ENCODE assay signal across 8 cellular contexts in the genomic region with DNA sequence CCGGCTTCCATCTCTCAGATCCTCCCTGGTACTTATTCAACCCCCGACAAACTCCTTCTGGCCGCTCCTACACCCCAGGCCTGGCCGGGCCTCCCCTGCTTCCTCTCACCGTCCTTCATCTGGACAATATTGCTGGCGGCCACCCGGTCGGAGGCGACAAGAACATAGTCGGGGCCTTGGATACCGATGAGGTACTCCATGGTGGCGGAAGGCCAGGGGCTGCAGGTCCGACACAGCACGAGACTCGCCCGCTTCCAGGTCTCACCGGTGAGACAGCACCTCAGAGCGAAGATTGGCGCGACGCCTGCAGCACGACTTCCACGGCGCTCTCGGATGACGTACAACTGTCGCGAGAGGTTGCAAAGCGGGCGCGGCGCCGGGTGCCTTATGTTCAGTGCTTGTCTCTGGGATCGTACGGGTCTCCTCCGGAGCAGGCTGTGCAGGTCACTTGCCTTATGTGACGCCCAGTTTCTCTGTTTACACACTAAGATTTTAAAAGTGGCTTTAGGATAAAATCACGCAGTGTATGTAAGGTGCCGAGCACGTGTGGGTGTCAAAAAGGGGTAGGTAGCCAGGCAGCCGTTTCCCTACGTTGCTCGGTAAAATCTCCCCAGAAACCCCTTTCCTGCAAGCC. TPM values are rescaled to one million over a fixed set of nuclear protein-coding genes. Genes with fewer than 3 reads are reported as not detected.
A peak's percentile ranks its signal among the peaks of the same experiment; 100 is the strongest.
DNase-seq lines count a peak whose midpoint lies in the region; ATAC-seq and TF ChIP-seq lines count a peak whose summit lies in the region.

TSS of gene PSMB2 (minus strand) at position 294 of the 634 bp plus-strand sequence. CDS start at position 200, 94 bp downstream.

- peaks cover 51% of the 10 kb centered on the region for H3F3A ChIP-seq in SK-N-SH (replicated peaks; ENCODE audit: insufficient read depth)

- ATAC-seq in gastroesophageal sphincter = peak; percentile 97

- TF ChIP-seq EP300 in SK-N-SH (IDR thresholded peaks at IDR 0.05; ENCODE audit: borderline replicate concordance in 1 of 2, low read depth in 1 of 2, low read length in 1 of 2) (no peak), gastroesophageal sphincter (IDR thresholded peaks at IDR 0.05) (no peak)

- H2BK5ac ChIP-seq in neuronal stem cell (ENCODE audit: low read length) = peak within 1 kb of the TSS; percentile 61

- H3K9ac ChIP-seq in SK-N-SH = peak within 1 kb of the TSS; percentile 85
- H3K9ac ChIP-seq in neuronal stem cell (ENCODE audit: low read depth, low read length, poor library complexity) = peak within 1 kb of the TSS; percentile 93
- H3K9ac ChIP-seq in subcutaneous abdominal adipose tissue (ENCODE audit: low read length in 5 of 5) = peak within 1 kb of the TSS; percentile 90 to 99 (median 99)

- peaks cover 41% of the 10 kb centered on the region for H3K4me1 Mint-ChIP-seq in HFFc6 (ENCODE audit: low read depth)

- no peak within 1 kb of the TSS for H2BK15ac ChIP-seq in neuronal stem cell (ENCODE audit: low read length)

- peaks cover 19% of the 10 kb centered on the region for H3K36me3 Mint-ChIP-seq in HFFc6 (ENCODE audit: low read depth)

- H2BK120ac ChIP-seq in neuronal stem cell (ENCODE audit: low read depth, low read length) = no peak within 1 kb of the TSS

- H3K9me3 Mint-ChIP-seq in HFFc6 = peaks cover 3% of the 10 kb centered on the region

- H3K36me3 ChIP-seq in SK-N-SH (replicated peaks in 1 of 2; ENCODE audit: control insufficient read depth in 1 of 2, insufficient read depth in 2 of 2, low read length in 1 of 2) (peaks cover under 1 to 12% of the 10 kb centered on the region in 2 experiments), gastroesophageal sphincter (no peaks in the 10 kb centered on the region), neuronal stem cell (replicated peaks in 1 of 2; ENCODE audit: control insufficient read depth in 2 of 2, insufficient read depth in 2 of 2, low read length in 2 of 2) (peaks cover 0 to 29% of the 10 kb centered on the region in 2 donors), subcutaneous abdominal adipose tissue (ENCODE audit: control insufficient read depth in 5 of 5, insufficient read depth in 5 of 5, low read length in 5 of 5) (no peaks in the 10 kb centered on the region)

- no peak within 1 kb of the TSS for H3K14ac ChIP-seq in neuronal stem cell (ENCODE audit: low read length)

- H3K79me1 ChIP-seq in neuronal stem cell (ENCODE audit: low read depth, low read length) = no peaks in the 10 kb centered on the region

- peak within 1 kb of the TSS; percentile 91 for H3K18ac ChIP-seq in neuronal stem cell (ENCODE audit: low read length)

- H3K9me2 ChIP-seq in SK-N-SH = no peaks in the 10 kb centered on the region

- H3K4me2 ChIP-seq in SK-N-SH = peak within 1 kb of the TSS; percentile 86
- peak within 1 kb of the TSS; percentile 65 for H3K4me2 ChIP-seq in neuronal stem cell (ENCODE audit: insufficient read depth, low read length, poor library complexity, severe bottlenecking)

- H3K27me3 Mint-ChIP-seq in HFFc6 (ENCODE audit: insufficient read depth) = peaks cover 21% of the 10 kb centered on the region

- peak within 1 kb of the TSS; percentile 62 to 75 for H3K4me3 ChIP-seq in SK-N-SH (ENCODE audit: low read depth in 2 of 2, low read length in 1 of 2)
- peak within 1 kb of the TSS; percentile 76 to 78 for H3K4me3 ChIP-seq in gastroesophageal sphincter
- H3K4me3 ChIP-seq in neuronal stem cell (ENCODE audit: low read length in 2 of 2) = peak within 1 kb of the TSS; percentile 88 to 99
- peak within 1 kb of the TSS; percentile 90 to 99 (median 98) for H3K4me3 ChIP-seq in subcutaneous abdominal adipose tissue (ENCODE audit: low read depth in 1 of 5, low read length in 5 of 5)

- H3K23ac ChIP-seq in neuronal stem cell (ENCODE audit: low read depth, low read length, poor library complexity) = peak within 1 kb of the TSS; percentile 96

- H3K4ac ChIP-seq in neuronal stem cell (ENCODE audit: low read length) = no peak within 1 kb of the TSS

- TF ChIP-seq POLR2A in gastroesophageal sphincter (IDR thresholded peaks at IDR 0.05) = peak; percentile 59 to 64

- no peak within 1 kb of the TSS for H4K91ac ChIP-seq in neuronal stem cell (ENCODE audit: low read depth, low read length, poor library complexity)

- DNase-seq in GM04503 (ENCODE audit: low read depth) (peak; percentile 63), HFFc6 (peak; percentile 94), NCI-H1092 (lab: John Stamatoyannopoulos, UW) (peak; percentile 95), SK-N-SH (peak; percentile 85), neuronal stem cell (ENCODE audit: low spot score) (peak; percentile 94)
- peak; percentile 95 for DNase-seq in activated naive CD4-positive, alpha-beta T cell treated with anti-CD3 and anti-CD28 coated beads, Interleukin-2, amount 50 U/mL, for 16 hours

- WGBS in SK-N-SH (ENCODE audit: low lambda C conversion rate) = 0% methylated on average over 31 of the region's 43 CpGs
- 0% methylated on average over 10 to 29 of the region's 43 CpGs for WGBS in gastroesophageal sphincter (ENCODE audit: low coverage in 1 of 2), 2 donors
- WGBS in neuronal stem cell (ENCODE audit: extremely low coverage in 2 of 2, insufficient read length in 2 of 2, insufficient replicate concordance in 1 of 2), 2 donors = no CpG with 5 or more reads among the region's 43 CpGs

- peak within 1 kb of the TSS; percentile 50 for H4K8ac ChIP-seq in neuronal stem cell (ENCODE audit: low read depth, low read length)

- H2AK5ac ChIP-seq in neuronal stem cell (ENCODE audit: low read depth, low read length) = peak within 1 kb of the TSS; percentile 20

- no peak within 1 kb of the TSS for H2BK12ac ChIP-seq in neuronal stem cell (ENCODE audit: low read length)

- H3K27ac ChIP-seq in SK-N-SH (ENCODE audit: low read depth in 2 of 2, low read length in 1 of 2) (peak within 1 kb of the TSS; percentile 76 to 85), gastroesophageal sphincter (peak within 1 kb of the TSS; percentile 79 to 91 (median 88)), neuronal stem cell (replicated peaks; ENCODE audit: low read length) (peak within 1 kb of the TSS; percentile 70), subcutaneous abdominal adipose tissue (ENCODE audit: low read depth, low read length) (peak within 1 kb of the TSS; percentile 88)

- H2AFZ ChIP-seq in SK-N-SH (ENCODE audit: low read depth) (peak within 1 kb of the TSS; percentile 100), neuronal stem cell (ENCODE audit: low read length) (peak within 1 kb of the TSS; percentile 88)

- CTCF ChIA-PET in SK-N-SH (lab: Yijun Ruan, JAX) = interaction anchor here (1.1 to 2.5 kb wide), 2 partner anchors 16 to 74 kb away, joined by 3 to 7 read pairs; no protein-coding TSS in a partner anchor

- TF ChIP-seq RAD21 in SK-N-SH (IDR thresholded peaks at IDR 0.05; ENCODE audit: low read length) = no peak

- peaks cover 5% of the 10 kb centered on the region; the same call in 1 of the 2 replicates for H3K27me3 ChIP-seq in SK-N-SH (ENCODE audit: insufficient read depth)
- H3K27me3 ChIP-seq in gastroesophageal sphincter = peaks cover 17% of the 10 kb centered on the region
- peaks cover 0 to 17% (median 0%) of the 10 kb centered on the region in 3 experiments for H3K27me3 ChIP-seq in neuronal stem cell (ENCODE audit: control insufficient read depth in 3 of 3, insufficient read depth in 3 of 3, low read depth in 1 of 3, low read length in 3 of 3)
- H3K27me3 ChIP-seq in subcutaneous abdominal adipose tissue (ENCODE audit: control insufficient read depth in 5 of 5, insufficient read depth in 4 of 5, low read length in 5 of 5) = peaks cover 0 to 4% (median 0%) of the 10 kb centered on the region in 5 donors

- POLR2A ChIA-PET in SK-N-SH (lab: Yijun Ruan, JAX) = interaction anchor here (0.5 to 0.9 kb wide), 2 partner anchors 74 to 476 kb away, joined by 3 to 4 read pairs; no protein-coding TSS in a partner anchor

- peak within 1 kb of the TSS; percentile 100 for H3K4me3 Mint-ChIP-seq in HFFc6

- H3K4me1 ChIP-seq in SK-N-SH (ENCODE audit: control insufficient read depth in 1 of 2, insufficient read depth in 2 of 2, low read depth in 1 of 2, low read length in 1 of 2) (peaks cover 6 to 12% of the 10 kb centered on the region in 2 experiments; a peak in 3 of 4 replicates), gastroesophageal sphincter (peaks cover 0 to 52% (median 0%) of the 10 kb centered on the region in 3 donors), neuronal stem cell (ENCODE audit: control insufficient read depth in 2 of 2, insufficient read depth in 1 of 2, low read depth in 1 of 2, low read length in 2 of 2) (peaks cover 0 to 4% of the 10 kb centered on the region in 2 donors), subcutaneous abdominal adipose tissue (ENCODE audit: control insufficient read depth in 5 of 5, insufficient read depth in 5 of 5, low read length in 5 of 5) (peaks cover 5 to 46% (median 39%) of the 10 kb centered on the region in 5 donors)

- TF ChIP-seq CTCF in HFFc6 (IDR thresholded peaks at IDR 0.05) (no peak), SK-N-SH (IDR thresholded peaks at IDR 0.05) (no peak), gastroesophageal sphincter (IDR thresholded peaks at IDR 0.05) (no peak)

- H3K27ac Mint-ChIP-seq in HFFc6 = peak within 1 kb of the TSS; percentile 100

- peaks cover 50% of the 10 kb centered on the region for H3K79me2 ChIP-seq in SK-N-SH (ENCODE audit: insufficient read depth)

- H3K9me3 ChIP-seq in SK-N-SH = 0 out of 2 replicates have a peak, but pooled peaks cover 4% of the 10 kb centered on the region
- H3K9me3 ChIP-seq in gastroesophageal sphincter = no peaks in the 10 kb centered on the region
- peaks cover 0 to 8% of the 10 kb centered on the region in 2 donors for H3K9me3 ChIP-seq in neuronal stem cell (replicated peaks in 1 of 2; ENCODE audit: control insufficient read depth in 2 of 2, insufficient read depth in 1 of 2, low read depth in 1 of 2, low read length in 2 of 2)
- H3K9me3 ChIP-seq in subcutaneous abdominal adipose tissue (ENCODE audit: control insufficient read depth in 5 of 5, low read length in 5 of 5) = no peaks in the 10 kb centered on the region

- H4K20me1 ChIP-seq in SK-N-SH (ENCODE audit: insufficient read depth) = no peaks in the 10 kb centered on the region

TF ChIP-seq in SK-N-SH, 30 proteins besides CTCF, POLR2A, EP300 and RAD21 (continues in another document):
- TF ChIP-seq YY1 (IDR thresholded peaks at IDR 0.05; ENCODE audit: low read depth) (peak; percentile 25; the same call in 1 of the 2 replicates), MAX (IDR thresholded peaks at IDR 0.05; ENCODE audit: low read depth) (peak; percentile 87), SMC3 (IDR thresholded peaks at IDR 0.05; ENCODE audit: low read depth, low read length) (no peak), EZH2phosphoT487 (IDR thresholded peaks at IDR 0.05; ENCODE audit: borderline replicate concordance, low read depth) (no peak)

RNA-seq across cellular contexts. Expression of gene PSMB2, which starts in this region (rescaled TPM):
- 100 to 1,000 TPM in 3 of 6 experiments, 10 to 100 TPM in 3; 80.8 to 117 (median 98.1) TPM for total RNA-seq in HFFc6 (2021; fragmentation: NEBNext Ultra II Directional; extraction: Animal tissue kit (Norgen Biotek cat#: 25700))
- 78.3 and 83.5 TPM in 2 replicates for polyA plus RNA-seq in SK-N-SH (2012; rRNA removed)
- 76.5 and 78.7 TPM in 2 replicates for polyA plus RNA-seq in SK-N-SH (2012; cell fraction: cytosol; rRNA removed)
- 37.6 and 42.1 TPM in 2 replicates for polyA plus RNA-seq in SK-N-SH (2012; cell fraction: nucleus; rRNA removed)
- total RNA-seq in gastroesophageal sphincter = 10 to 100 TPM; 31.0 to 39.3 (median 38.7) TPM
- polyA plus RNA-seq in neuronal stem cell (2013, experiment 1 of 2) = 128 TPM
- 125 TPM for polyA plus RNA-seq in neuronal stem cell (2013, experiment 2 of 2)

Comparison
In these comparisons a context has a peak if more than half of its experiments do, and no peak if none do; other contexts are left out.
1. Peak in every context shown above with its lines: DNase-seq, ATAC-seq, H3K4me3 ChIP-seq and H3K27ac ChIP-seq.